In genomic region chr16:11475896-11476630, GRCh38 we compare ENCODE assay signal across 2 cellular contexts.
TF ChIP-seq lines count a peak whose summit lies in the region.

No MANE protein-coding gene starts in this region.

TF ChIP-seq in IMR-90, 13 proteins besides CTCF, POLR2A, EP300 and RAD21 (continued from another document):
- TF ChIP-seq ELK1 (IDR thresholded peaks at IDR 0.05; ENCODE audit: borderline replicate concordance, low read depth, low read length) (no peak), FOS (IDR thresholded peaks at IDR 0.05; ENCODE audit: low read depth, low read length) (no peak), CHD1 (IDR thresholded peaks at IDR 0.05; ENCODE audit: low read depth, low read length) (no peak), CEBPB (IDR thresholded peaks at IDR 0.05; ENCODE audit: low read depth, low read length) (no peak), RFX5 (IDR thresholded peaks at IDR 0.05; ENCODE audit: low read depth, low read length) (no peak), USF2 (IDR thresholded peaks at IDR 0.05; ENCODE audit: low read depth, low read length) (no peak), RCOR1 (IDR thresholded peaks at IDR 0.05; ENCODE audit: insufficient replicate concordance, low read length) (no peak), MXI1 (IDR thresholded peaks at IDR 0.05; ENCODE audit: borderline replicate concordance, low read depth, low read length) (no peak), MAZ (IDR thresholded peaks at IDR 0.05; ENCODE audit: borderline replicate concordance, low read depth, low read length) (no peak), SMC3 (IDR thresholded peaks at IDR 0.05; ENCODE audit: low read depth, low read length) (no peak), MAFK (IDR thresholded peaks at IDR 0.05; ENCODE audit: low read depth, low read length) (no peak)

TF ChIP-seq in HepG2, 621 proteins besides CTCF, POLR2A, EP300 and RAD21 (continued from another document):
- TF ChIP-seq DZIP1 (CRISPR knock-in tag; IDR thresholded peaks at IDR 0.05) (0 out of 2 replicates have a peak, but pooled peaks have one; percentile 24), JUNB (CRISPR knock-in tag; IDR thresholded peaks at IDR 0.05; ENCODE audit: borderline replicate concordance) (peak; percentile 30; the same call in 1 of the 2 replicates), SMARCC2 (IDR thresholded peaks at IDR 0.05) (no peak), ZMYM3 (CRISPR knock-in tag; IDR thresholded peaks at IDR 0.05) (peak; percentile 43; the same call in 1 of the 2 replicates), ZSCAN20 (CRISPR knock-in tag; IDR thresholded peaks at IDR 0.05; ENCODE audit: borderline replicate concordance) (no peak), HDAC1 (CRISPR knock-in tag; IDR thresholded peaks at IDR 0.05) (no peak), CERS6 (CRISPR knock-in tag; IDR thresholded peaks at IDR 0.05) (no peak), ZNF264 (CRISPR knock-in tag; IDR thresholded peaks at IDR 0.05) (no peak)
